1 cellular context compared by ENCODE assay signal in the genomic region with DNA sequence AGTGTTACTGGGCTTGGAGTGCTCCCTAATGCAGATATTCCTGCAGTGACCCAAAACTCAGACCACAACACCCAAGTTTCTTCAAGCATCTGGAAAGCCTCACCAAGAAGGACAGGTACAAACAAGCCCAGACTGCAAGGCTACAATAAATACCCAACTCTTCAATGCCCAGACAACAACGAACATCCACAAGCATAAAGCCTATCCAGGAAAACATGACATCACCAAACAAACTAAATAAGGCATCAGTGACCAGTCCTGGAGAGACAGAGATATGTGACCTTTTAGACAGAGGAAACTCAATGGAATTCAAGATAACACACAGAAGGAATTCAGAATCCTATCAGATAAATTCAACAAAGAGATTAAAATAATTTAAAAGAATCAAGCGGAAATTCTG.
TF ChIP-seq lines count a peak whose summit lies in the region.

No MANE protein-coding gene starts in this region.

TF ChIP-seq in A549, 52 proteins besides CTCF, POLR2A, EP300 and RAD21 (continued from another document):
- no peak for TF ChIP-seq REST (IDR thresholded peaks at IDR 0.05)
- no peak for TF ChIP-seq HDAC2 (IDR thresholded peaks at IDR 0.05)
- no peak for TF ChIP-seq MAX (IDR thresholded peaks at IDR 0.05)
- TF ChIP-seq RCOR1 (IDR thresholded peaks at IDR 0.05; ENCODE audit: low read depth, low read length) = no peak
- TF ChIP-seq, protein P1, sequence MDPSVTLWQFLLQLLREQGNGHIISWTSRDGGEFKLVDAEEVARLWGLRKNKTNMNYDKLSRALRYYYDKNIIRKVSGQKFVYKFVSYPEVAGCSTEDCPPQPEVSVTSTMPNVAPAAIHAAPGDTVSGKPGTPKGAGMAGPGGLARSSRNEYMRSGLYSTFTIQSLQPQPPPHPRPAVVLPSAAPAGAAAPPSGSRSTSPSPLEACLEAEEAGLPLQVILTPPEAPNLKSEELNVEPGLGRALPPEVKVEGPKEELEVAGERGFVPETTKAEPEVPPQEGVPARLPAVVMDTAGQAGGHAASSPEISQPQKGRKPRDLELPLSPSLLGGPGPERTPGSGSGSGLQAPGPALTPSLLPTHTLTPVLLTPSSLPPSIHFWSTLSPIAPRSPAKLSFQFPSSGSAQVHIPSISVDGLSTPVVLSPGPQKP (IDR thresholded peaks at IDR 0.05; ENCODE audit: low read depth, low read length) = no peak
- no peak for TF ChIP-seq SMC3 (IDR thresholded peaks at IDR 0.05)
- TF ChIP-seq JUNB (IDR thresholded peaks at IDR 0.05) = no peak
- TF ChIP-seq KDM1A (IDR thresholded peaks at IDR 0.05; ENCODE audit: low read depth) = no peak
- TF ChIP-seq PHF8 (IDR thresholded peaks at IDR 0.05; ENCODE audit: borderline replicate concordance, low read depth) = no peak
- TF ChIP-seq HOXB13 (CRISPR knock-in tag; IDR thresholded peaks at IDR 0.05; ENCODE audit: low read depth) = no peak
- no peak for TF ChIP-seq ATOH8 (CRISPR knock-in tag; IDR thresholded peaks at IDR 0.05; ENCODE audit: low read depth)
TF ChIP-seq in A549: peak in this region for 0.
